In genomic region chr1:36377776-36378175, GRCh38 we compare ENCODE assay signal across 1 cellular context.
TF ChIP-seq lines count a peak whose summit lies in the region.

No MANE protein-coding gene starts in this region.

TF ChIP-seq in K562, 482 proteins besides CTCF, POLR2A, EP300 and RAD21 (continued from another document):
- TF ChIP-seq ARID4B (CRISPR knock-in tag; IDR thresholded peaks at IDR 0.05) = no peak
- TF ChIP-seq ZBTB11 (CRISPR knock-in tag; IDR thresholded peaks at IDR 0.05) = no peak
- no peak for TF ChIP-seq FOS (IDR thresholded peaks at IDR 0.05; ENCODE audit: extremely low read depth, insufficient read length)
- TF ChIP-seq RAD51 (IDR thresholded peaks at IDR 0.05; ENCODE audit: borderline replicate concordance, low read depth) = no peak
- TF ChIP-seq ZBTB12 (CRISPR knock-in tag; IDR thresholded peaks at IDR 0.05) = no peak
- no peak for TF ChIP-seq E2F5 (CRISPR knock-in tag; IDR thresholded peaks at IDR 0.05)
- no peak for TF ChIP-seq ZNF764 (CRISPR knock-in tag; IDR thresholded peaks at IDR 0.05; ENCODE audit: low read depth)
TF ChIP-seq in K562: peak in this region for 7.
